In genomic region chr17:18186271-18186982, GRCh38 we compare ENCODE assay signal across 8 cellular contexts. TPM values are rescaled to one million over a fixed set of nuclear protein-coding genes. Genes with fewer than 3 reads are reported as not detected.
DNase-seq lines count a peak whose midpoint lies in the region; ATAC-seq and TF ChIP-seq lines count a peak whose summit lies in the region.

No MANE protein-coding gene starts in this region.

- H3K9ac ChIP-seq in liver (ENCODE audit: low read depth in 1 of 2, low read length in 2 of 2), result peak overlapping the region in 1 of 2 donors; percentile 39

- H3K4me1 ChIP-seq in ascending aorta (peaks cover 33 to 48% of the 10 kb centered on the region in 2 donors), liver (ENCODE audit: control insufficient read depth in 4 of 4, insufficient read depth in 4 of 4, low read length in 3 of 4) (peaks cover 34 to 74% (median 66%) of the 10 kb centered on the region in 4 donors), transverse colon (peaks cover 54 to 79% (median 78%) of the 10 kb centered on the region in 4 donors)

- DNase-seq in activated T-cell treated with anti-CD3 and anti-CD28 coated beads, Interleukin-2, amount 50 U/mL, for 4 hours, result no peak
- no peak for DNase-seq in activated T-cell treated with anti-CD3 and anti-CD28 coated beads for 4 hours
- no peak for DNase-seq in ascending aorta (ENCODE audit: low spot score in 2 of 2)
- no peak for DNase-seq in transverse colon
- DNase-seq in DMS79 treated with DMSO at 0.1 percent for 48 hours (lab: John Stamatoyannopoulos, UW), result no peak
- no peak for DNase-seq in cerebellum (ENCODE audit: low spot score)
- no peak for DNase-seq in NCI-H2081 treated with DMSO at 0.1 percent for 48 hours (lab: John Stamatoyannopoulos, UW)

- 69% methylated on average over 7 of the region's 7 CpGs for WGBS in liver
- 63 to 69% methylated on average over 3 to 7 of the region's 7 CpGs for WGBS in transverse colon (ENCODE audit: low coverage in 1 of 2), 2 donors

- H3K27me3 Mint-ChIP-seq in activated T-cell treated with anti-CD3 and anti-CD28 coated beads, Interleukin-2, amount 50 U/mL, for 4 hours (ENCODE audit: low read depth), result no peaks in the 10 kb centered on the region

- peaks cover 27% of the 10 kb centered on the region for H3K36me3 Mint-ChIP-seq in activated T-cell treated with anti-CD3 and anti-CD28 coated beads, Interleukin-2, amount 50 U/mL, for 4 hours (ENCODE audit: insufficient read depth)

- TF ChIP-seq EP300 in transverse colon (IDR thresholded peaks at IDR 0.05; ENCODE audit: low read depth), result no peak

- H3K27ac ChIP-seq in ascending aorta (peak overlapping the region; percentile 97 to 99), liver (ENCODE audit: low read depth in 1 of 2, low read length in 2 of 2) (peak overlapping the region; percentile 17 to 58), transverse colon (peak overlapping the region; percentile 97 to 100 (median 98))

- H3K9me3 ChIP-seq in ascending aorta, result no peaks in the 10 kb centered on the region
- no peaks in the 10 kb centered on the region for H3K9me3 ChIP-seq in liver (ENCODE audit: control insufficient read depth in 4 of 4, low read length in 3 of 4)
- no peaks in the 10 kb centered on the region for H3K9me3 ChIP-seq in transverse colon

- TF ChIP-seq CTCF in ascending aorta (IDR thresholded peaks at IDR 0.05) (no peak), liver (IDR thresholded peaks at IDR 0.05; ENCODE audit: low read depth, low read length, missing input control) (no peak), transverse colon (IDR thresholded peaks at IDR 0.05) (no peak)

- H3K4me3 ChIP-seq in ascending aorta (peak overlapping the region; percentile 86 to 96), liver (ENCODE audit: low read depth in 1 of 3, low read length in 3 of 3) (peak overlapping the region; percentile 4 to 91 (median 85)), transverse colon (peak overlapping the region; percentile 8 to 90 (median 82))

- TF ChIP-seq POLR2A in transverse colon (IDR thresholded peaks at IDR 0.05), result no peak

- H3K36me3 ChIP-seq in ascending aorta, result no peaks in the 10 kb centered on the region
- peaks cover 0 to 8% (median 0%) of the 10 kb centered on the region in 4 donors for H3K36me3 ChIP-seq in liver (ENCODE audit: control insufficient read depth in 4 of 4, insufficient read depth in 3 of 4, low read depth in 1 of 4, low read length in 3 of 4)
- no peaks in the 10 kb centered on the region for H3K36me3 ChIP-seq in transverse colon

- H3K4me1 Mint-ChIP-seq in activated T-cell treated with anti-CD3 and anti-CD28 coated beads, Interleukin-2, amount 50 U/mL, for 4 hours (ENCODE audit: low read depth), result peaks cover 74% of the 10 kb centered on the region

- intact Hi-C loops in ascending aorta (cut with DNase I), result loop anchor here (10.0 kb wide), 2 partner anchors 178 to 492 kb away; partner anchors contain the start of gene SHMT1
- intact Hi-C loops in transverse colon (cut with DNase I; ENCODE audit: low total_unique reads), result no loop called here

- H3K4me3 Mint-ChIP-seq in activated T-cell treated with anti-CD3 and anti-CD28 coated beads, Interleukin-2, amount 50 U/mL, for 4 hours, result peak overlapping the region; percentile 97

- TF ChIP-seq RAD21 in liver (IDR thresholded peaks at IDR 0.05), result no peak

- no peak for ATAC-seq in activated T-cell treated with anti-CD3 and anti-CD28 coated beads, Interleukin-2, amount 50 U/mL, for 4 hours

- H3K27me3 ChIP-seq in ascending aorta (no peaks in the 10 kb centered on the region), liver (ENCODE audit: control insufficient read depth in 4 of 4, insufficient read depth in 4 of 4, low read length in 3 of 4) (no peaks in the 10 kb centered on the region), transverse colon (no peaks in the 10 kb centered on the region)

- no peaks in the 10 kb centered on the region for H3K9me3 Mint-ChIP-seq in activated T-cell treated with anti-CD3 and anti-CD28 coated beads, Interleukin-2, amount 50 U/mL, for 4 hours

- in situ Hi-C loops in transverse colon (cut with MboI; ENCODE audit: low pct_ligation_motif_present in 1 of 4, low pct_unique_long_range_greater_than_20kb in 1 of 4, low sequenced_read_pairs in 3 of 4), result no loop called here

TF ChIP-seq in liver, 16 proteins besides CTCF, POLR2A, EP300 and RAD21:
- TF ChIP-seq NR2F2 (IDR thresholded peaks at IDR 0.05), result no peak
- peak; percentile 61 for TF ChIP-seq ATF3 (IDR thresholded peaks at IDR 0.05)

RNA-seq across cellular contexts. Expression of gene ALKBH5, which starts 2.8 kb away (rescaled TPM):
- 100 to 1,000 TPM; 112 to 120 (median 114) TPM for total RNA-seq in activated T-cell treated with anti-CD3 and anti-CD28 coated beads, Interleukin-2, amount 50 U/mL, for 4 hours
- total RNA-seq in ascending aorta, result 73.4 TPM
- 10 to 100 TPM; 62.1 to 67.8 TPM for total RNA-seq in liver
- polyA plus RNA-seq in liver, result 10 to 100 TPM; 30.5 to 30.6 TPM
- total RNA-seq in transverse colon, result 100 to 1,000 TPM in 2 of 4 donors, 10 to 100 TPM in 2; 69.2 to 109 (median 88.4) TPM
- total RNA-seq in cerebellum, result 53.4 TPM

RNA-seq across cellular contexts. Expression of gene LLGL1, which starts 39.0 kb away (rescaled TPM):
- total RNA-seq in activated T-cell treated with anti-CD3 and anti-CD28 coated beads, Interleukin-2, amount 50 U/mL, for 4 hours, result 10 to 100 TPM; 18.1 to 19.8 (median 19.0) TPM
- total RNA-seq in ascending aorta (25.3 TPM), liver (10 to 100 TPM in 1 of 2 donors, 1 to 10 TPM in 1; 3.4 to 12.0 TPM), transverse colon (10 to 100 TPM; 11.1 to 18.0 (median 14.9) TPM), cerebellum (49.8 TPM)
- 1 to 10 TPM in 1 of 2 donors, under 1 TPM in 1; 0.39 to 2.2 TPM for polyA plus RNA-seq in liver

Comparison
In these comparisons a context has a peak if more than half of its experiments do, and no peak if none do; other contexts are left out.
1. H3K27ac ChIP-seq: peak in every context shown above with its lines; median percentile 98 in transverse colon; 98 in ascending aorta; 38 in liver.